Comparison of ENCODE assay signal across 27 cellular contexts in genomic region chr6:146935489-146935888, GRCh38.
"Had no signal": no experiment of that assay in that cellular context is flagged by ENCODE, and none has a peak within 500 bp of the region (broad histone marks: within the 10 kb centered on the region; RNA-seq: fewer than 3 reads in every experiment).

No MANE protein-coding gene starts in this region.

- H3K9me3 ChIP-seq: stomach, suprapubic skin, testis, thoracic aorta, thyroid gland, tibial artery, tibial nerve, transverse colon, upper lobe of left lung, upper lobe of right lung, uterus, vagina had no signal

- FAIRE-seq: urothelium cell line had no signal

- H3K4me1 ChIP-seq: stomach, suprapubic skin, testis, tibial artery, tibial nerve, transverse colon, upper lobe of left lung, upper lobe of right lung, uterus, vagina had no signal

- DNase-seq: stimulated activated CD4-positive, alpha-beta T cell treated with anti-CD3 and anti-CD28 coated beads, Interleukin-2, amount 100 ng/mL, for 48 hours; stimulated activated CD4-positive, alpha-beta T cell treated with anti-CD3 and anti-CD28 coated beads, Interleukin-4, amount 100 ng/mL, for 1 hour; stimulated activated CD4-positive, alpha-beta T cell treated with anti-CD3 and anti-CD28 coated beads, Interleukin-4, amount 100 ng/mL, for 24 hours; stimulated activated CD4-positive, alpha-beta T cell treated with anti-CD3 and anti-CD28 coated beads, Interleukin-4, amount 100 ng/mL, for 4 hours; stimulated activated CD8-positive, alpha-beta memory T cell treated with anti-CD3 and anti-CD28 coated beads, Interleukin-4, amount 100 ng/mL, for 48 hours; stimulated activated naive B cell treated with anti-CD40 and anti-IgM and Interleukin-4, amounts not matched to agents 10 μg/mL and 1 μg/mL and 100 μg/mL, for 72 hours; stimulated activated naive CD4-positive, alpha-beta T cell; stimulated activated naive CD4-positive, alpha-beta T cell treated with Interleukin-2 at 50 U/mL for 16 hours; stimulated activated naive CD8-positive, alpha-beta T cell treated with anti-CD3 and anti-CD28 coated beads, Interleukin-15, amount 100 ng/mL, for 72 hours; stimulated activated naive CD8-positive, alpha-beta T cell treated with anti-CD3 and anti-CD28 coated beads, Interleukin-15, Interleukin-2, amounts not matched to agents 100 U/mL and 50 U/mL, for 24 hours; stomach; substantia nigra; testis; thyroid gland; tibial artery; transverse colon; trophoblast cell; upper lobe of left lung; upper lobe of right lung; uterus had no signal

- H3K27ac ChIP-seq: stomach, suprapubic skin, testis, thoracic aorta, thyroid gland, tibial artery, tibial nerve, transverse colon, upper lobe of left lung, upper lobe of right lung, uterus, vagina had no signal

- H3K27me3 ChIP-seq: stomach, suprapubic skin, testis, thyroid gland, tibial artery, tibial nerve, transverse colon, upper lobe of left lung, upper lobe of right lung, uterus, vagina had no signal

- H3K36me3 ChIP-seq: stomach, suprapubic skin, thoracic aorta, thyroid gland, tibial artery, tibial nerve, transverse colon, upper lobe of left lung, upper lobe of right lung, uterus, vagina had no signal

- H3K4me3 ChIP-seq: stomach, suprapubic skin, testis, thoracic aorta, thyroid gland, tibial artery, tibial nerve, transverse colon, upper lobe of left lung, upper lobe of right lung, uterus, vagina had no signal

- ATAC-seq: stimulated activated effector memory CD8-positive, alpha-beta T cell treated with anti-CD3 and anti-CD28 coated beads, Interleukin-12 subunit alpha, Interleukin-12 subunit beta, amount 100 ng/mL, for 72 hours; stimulated activated memory B cell treated with anti-CD40 and anti-IgM and Interleukin-4, amounts not matched to agents 10 μg/mL and 1 μg/mL and 100 μg/mL, for 72 hours; stimulated activated naive B cell treated with anti-CD40 and anti-IgM and Interleukin-4, amounts not matched to agents 10 μg/mL and 1 μg/mL and 100 μg/mL, for 72 hours; stimulated activated naive CD8-positive, alpha-beta T cell treated with anti-CD3 and anti-CD28 coated beads, Interleukin-15, amount 100 ng/mL, for 72 hours; stimulated activated naive CD8-positive, alpha-beta T cell treated with anti-CD3 and anti-CD28 coated beads, Interleukin-15, Interleukin-2, amounts not matched to agents 100 U/mL and 50 U/mL, for 24 hours; upper lobe of right lung had no signal
